8 cellular contexts compared by ENCODE assay signal in the genomic region with DNA sequence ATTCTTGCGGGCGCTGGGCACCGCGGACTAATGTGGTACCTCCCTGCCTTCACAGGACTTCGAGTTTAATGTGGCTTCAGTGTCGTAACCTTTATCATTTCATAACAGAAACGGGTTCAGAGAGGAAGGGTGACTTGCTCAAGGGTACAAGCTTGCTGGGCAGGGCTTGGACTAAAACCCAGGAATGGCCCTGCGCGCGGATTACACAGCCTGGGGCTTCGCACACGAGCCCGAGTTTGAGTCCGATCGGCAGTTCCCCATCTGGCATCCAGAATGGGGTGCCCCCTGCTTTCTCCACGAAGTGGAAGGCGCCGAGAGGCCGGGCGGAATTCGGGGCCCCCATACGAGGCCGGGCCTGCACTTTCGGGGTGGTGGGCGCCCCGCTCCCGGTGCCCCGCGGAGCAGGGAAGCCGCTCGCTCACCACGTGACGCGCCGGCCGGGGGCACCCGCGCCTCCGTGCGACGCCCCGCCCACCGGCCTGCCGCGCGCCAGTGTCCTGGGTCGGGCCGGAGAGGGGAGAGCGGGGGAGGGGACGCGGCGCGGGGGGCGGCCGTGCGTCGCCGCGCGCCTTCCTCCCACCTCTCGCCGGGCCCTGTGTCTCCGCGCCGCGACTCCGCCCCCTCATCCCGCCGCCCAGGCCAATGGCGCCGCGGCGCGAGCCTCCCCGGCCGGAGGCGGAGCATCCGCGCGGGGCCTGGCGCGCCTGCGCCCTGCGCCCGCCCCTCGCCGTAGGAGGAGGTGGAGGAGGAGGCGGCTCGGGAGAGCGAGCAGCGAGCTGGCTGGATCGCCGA.
DNase-seq lines count a peak whose midpoint lies in the region; ATAC-seq and TF ChIP-seq lines count a peak whose summit lies in the region.

A gene with protein sequence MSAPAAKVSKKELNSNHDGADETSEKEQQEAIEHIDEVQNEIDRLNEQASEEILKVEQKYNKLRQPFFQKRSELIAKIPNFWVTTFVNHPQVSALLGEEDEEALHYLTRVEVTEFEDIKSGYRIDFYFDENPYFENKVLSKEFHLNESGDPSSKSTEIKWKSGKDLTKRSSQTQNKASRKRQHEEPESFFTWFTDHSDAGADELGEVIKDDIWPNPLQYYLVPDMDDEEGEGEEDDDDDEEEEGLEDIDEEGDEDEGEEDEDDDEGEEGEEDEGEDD (plus strand): TSS at position 722 of the 792 bp plus-strand sequence. CDS start 361 bp downstream, outside the sequence.

- peak within 1 kb of the TSS; percentile 80 for H3K4me3 ChIP-seq in choroid plexus epithelial cell (ENCODE audit: low read depth, low read length)

- peak; percentile 88 for TF ChIP-seq POLR2A in GM19099 (IDR thresholded peaks at IDR 0.05; ENCODE audit: extremely low read depth, insufficient read length, low read depth)

- ATAC-seq in HG03439 (IDR thresholded peaks at IDR 0.05; ENCODE audit: unreplicated experiment), result peak; percentile 72

- no peak for TF ChIP-seq CTCF in AG09319 (IDR thresholded peaks at IDR 0.05; ENCODE audit: low read depth, low read length)
- no peak for TF ChIP-seq CTCF in choroid plexus epithelial cell (conservative IDR thresholded peaks at IDR 0.05; ENCODE audit: low read depth, low read length)

- DNase-seq in AG09319 (ENCODE audit: extremely low read depth, low read depth) (peak; percentile 83), NCI-H510A treated with DMSO at 0.1 percent for 48 hours (lab: John Stamatoyannopoulos, UW) (peak; percentile 94), choroid plexus epithelial cell (ENCODE audit: low read depth) (peak; percentile 92), kidney tubule cell (ENCODE audit: low spot score) (peak; percentile 96)
- peak; percentile 90 to 93 for DNase-seq in activated CD4-positive, alpha-beta T cell treated with anti-CD3 and anti-CD28 coated beads for 4 hours
- DNase-seq in stimulated activated CD4-positive, alpha-beta T cell treated with anti-CD3 and anti-CD28 coated beads, Interleukin-1b, Interleukin-23, amount 100 ng/mL, for 24 hours (ENCODE audit: low read depth in 4 of 4, low spot score in 1 of 4), result peak; percentile 78 to 96 (median 87)

Comparison
In these comparisons a context has a peak if more than half of its experiments do, and no peak if none do; other contexts are left out.
1. Peak in every context shown above with its lines: DNase-seq, ATAC-seq and H3K4me3 ChIP-seq.